In the genomic region with DNA sequence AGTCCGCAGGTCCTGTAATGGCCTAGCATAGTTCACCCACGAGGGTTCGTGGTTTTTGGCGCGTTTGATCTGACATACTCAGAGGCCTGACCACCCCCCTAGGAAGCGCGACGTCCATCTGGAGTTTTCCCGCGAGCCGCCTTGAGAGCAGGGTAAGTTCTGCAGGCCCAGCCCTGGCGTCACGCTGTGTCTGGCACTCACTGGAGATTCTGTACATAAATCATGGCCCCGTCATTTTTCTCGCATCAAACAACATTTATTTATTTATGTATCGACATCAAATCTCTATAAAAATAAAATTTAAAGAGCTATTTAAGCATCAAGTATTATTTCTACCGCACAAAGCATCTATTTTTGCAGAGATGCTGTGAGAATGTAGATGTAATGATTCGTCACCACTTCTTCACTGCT, we compare ENCODE assay signal across 8 cellular contexts. TPM values are rescaled to one million over a fixed set of nuclear protein-coding genes. Genes with fewer than 3 reads are reported as not detected.
DNase-seq lines count a peak whose midpoint lies in the region; ATAC-seq, FAIRE-seq and TF ChIP-seq lines count a peak whose summit lies in the region.

No MANE protein-coding gene starts in this region.

- H3K9me3 Mint-ChIP-seq in astrocyte (ENCODE audit: unreplicated experiment) = no peaks in the 10 kb centered on the region

- TF ChIP-seq EP300 in A549 (IDR thresholded peaks at IDR 0.05) (no peak), upper lobe of left lung (IDR thresholded peaks at IDR 0.05) (no peak)

- peak overlapping the region; percentile 74 for H2AFZ ChIP-seq in astrocyte (ENCODE audit: low read depth, low read length)

- peak overlapping the region; percentile 99 for H3K27ac Mint-ChIP-seq in astrocyte (ENCODE audit: unreplicated experiment)

- no peaks in the 10 kb centered on the region for H3K36me3 ChIP-seq in astrocyte (ENCODE audit: insufficient read depth, low read length)
- H3K36me3 ChIP-seq in liver (ENCODE audit: control insufficient read depth in 4 of 4, insufficient read depth in 3 of 4, low read depth in 1 of 4, low read length in 3 of 4) = peaks cover 0 to 4% (median under 1%) of the 10 kb centered on the region in 4 donors
- H3K36me3 ChIP-seq in upper lobe of left lung = peaks cover 0 to 8% (median 0%) of the 10 kb centered on the region in 4 donors

- H3K27me3 ChIP-seq in astrocyte (ENCODE audit: insufficient read depth, low read length) (no peaks in the 10 kb centered on the region), liver (ENCODE audit: control insufficient read depth in 4 of 4, insufficient read depth in 4 of 4, low read length in 3 of 4) (no peaks in the 10 kb centered on the region), upper lobe of left lung (no peaks in the 10 kb centered on the region)

- under 1% methylated on average over 10 of the region's 18 CpGs for WGBS in A549 (ENCODE audit: missing lambda C conversion rate)
- WGBS in liver = 1% methylated on average over 18 of the region's 18 CpGs
- 0 to 1% methylated on average over 13 to 18 of the region's 18 CpGs for WGBS in upper lobe of left lung, 2 donors

- DNase-seq in A549 (ENCODE audit: low read depth in 1 of 2, low spot score in 1 of 2) (no peak), astrocyte (ENCODE audit: low read depth) (no peak), upper lobe of left lung (no peak), NCI-H69 (lab: John Stamatoyannopoulos, UW) (no peak), Ammon's horn (ENCODE audit: low spot score) (no peak), NCI-H510A treated with DMSO at 0.1 percent for 48 hours (lab: John Stamatoyannopoulos, UW) (no peak)

- no peaks in the 10 kb centered on the region for H3K27me3 Mint-ChIP-seq in astrocyte (ENCODE audit: low read depth, unreplicated experiment)

- ATAC-seq in A549 = peak; percentile 14 to 37
- ATAC-seq in HG02798 (IDR thresholded peaks at IDR 0.05; ENCODE audit: poor library complexity, unreplicated experiment) = peak; percentile 1
- peak in 1 of 2 donors; percentile 2 for ATAC-seq in upper lobe of left lung (ENCODE audit: low FRiP score in 2 of 2)

- H3K4me2 ChIP-seq in A549 (peak overlapping the region; percentile 85), astrocyte (ENCODE audit: low read length) (peak overlapping the region; percentile 100)

- H3K27ac ChIP-seq in A549 (peak overlapping the region; percentile 95 to 98), astrocyte (ENCODE audit: low read depth, low read length) (peak overlapping the region; percentile 94), liver (ENCODE audit: low read depth in 1 of 2, low read length in 2 of 2) (peak overlapping the region; percentile 88 to 96), upper lobe of left lung (peak overlapping the region; percentile 95 to 98 (median 96))

- FAIRE-seq in A549 (lab: Jason Lieb, UNC) = no peak
- FAIRE-seq in astrocyte (lab: Jason Lieb, UNC) = no peak

- H4K20me1 ChIP-seq in astrocyte (ENCODE audit: insufficient read depth, low read length) = peaks cover 3% of the 10 kb centered on the region

- H3K4me3 ChIP-seq in A549 (peak overlapping the region; percentile 90), astrocyte (ENCODE audit: insufficient read depth, low read depth, low read length) (peak overlapping the region; percentile 74), liver (ENCODE audit: low read depth in 1 of 3, low read length in 3 of 3) (peak overlapping the region; percentile 64 to 92 (median 87)), upper lobe of left lung (peak overlapping the region; percentile 39 to 84 (median 80))

- peak overlapping the region; percentile 94 for H3K4me3 Mint-ChIP-seq in astrocyte (ENCODE audit: unreplicated experiment)

- H3K79me2 ChIP-seq in astrocyte (ENCODE audit: insufficient read depth, low read length) = peaks cover 28% of the 10 kb centered on the region

- TF ChIP-seq CTCF in A549 (IDR thresholded peaks at IDR 0.05) (no peak), astrocyte (IDR thresholded peaks at IDR 0.05; ENCODE audit: insufficient read depth, low read depth, low read length) (no peak), liver (IDR thresholded peaks at IDR 0.05; ENCODE audit: low read depth, low read length, missing input control) (no peak), upper lobe of left lung (IDR thresholded peaks at IDR 0.05) (no peak)

- TF ChIP-seq POLR2A in A549 (IDR thresholded peaks at IDR 0.05; ENCODE audit: low read length) (no peak), upper lobe of left lung (IDR thresholded peaks at IDR 0.05) (peak in 1 of 4 donors; percentile 10)

- H3K4me1 Mint-ChIP-seq in astrocyte (ENCODE audit: low read depth, unreplicated experiment) = peaks cover 11% of the 10 kb centered on the region

- CTCF ChIA-PET in A549 (lab: Yijun Ruan, JAX) = interaction anchor here (1.0 to 1.8 kb wide), 6 partner anchors 9 to 54 kb away, joined by 3 to 5 read pairs (median 4); no protein-coding TSS in a partner anchor

- no peak for TF ChIP-seq RAD21 in A549 (conservative IDR thresholded peaks at IDR 0.05 in 1 of 2, IDR thresholded peaks at IDR 0.05 in 1 of 2)
- no peak for TF ChIP-seq RAD21 in liver (IDR thresholded peaks at IDR 0.05)

- POLR2A ChIA-PET in A549 (lab: Yijun Ruan, JAX) = interaction anchor here (0.6 to 2.6 kb wide), 11 partner anchors 8 to 48 kb away, joined by 3 to 48 read pairs (median 8); a partner anchor contains a TSS

- H3K4me1 ChIP-seq in A549 (peaks cover 16% of the 10 kb centered on the region), astrocyte (ENCODE audit: insufficient read depth, low read length) (peaks cover 20% of the 10 kb centered on the region), liver (ENCODE audit: control insufficient read depth in 4 of 4, insufficient read depth in 4 of 4, low read length in 3 of 4) (peaks cover 12 to 33% (median 19%) of the 10 kb centered on the region in 4 donors), upper lobe of left lung (peaks cover 21 to 50% (median 26%) of the 10 kb centered on the region in 4 donors)

- no peaks in the 10 kb centered on the region for H3K9me3 ChIP-seq in A549
- no peaks in the 10 kb centered on the region for H3K9me3 ChIP-seq in astrocyte (ENCODE audit: insufficient read depth, low read depth, low read length)
- H3K9me3 ChIP-seq in liver (ENCODE audit: control insufficient read depth in 4 of 4, low read length in 3 of 4) = no peaks in the 10 kb centered on the region
- H3K9me3 ChIP-seq in upper lobe of left lung = no peaks in the 10 kb centered on the region

- H3K9ac ChIP-seq in astrocyte (ENCODE audit: low read length) = peak overlapping the region; percentile 92
- peak overlapping the region; percentile 43 to 83 for H3K9ac ChIP-seq in liver (ENCODE audit: low read depth in 1 of 2, low read length in 2 of 2)

- H3K36me3 Mint-ChIP-seq in astrocyte (ENCODE audit: low read depth, unreplicated experiment) = no peaks in the 10 kb centered on the region

TF ChIP-seq in A549, 52 proteins besides CTCF, POLR2A, EP300 and RAD21 (continues in another document):
- TF ChIP-seq, protein P1, sequence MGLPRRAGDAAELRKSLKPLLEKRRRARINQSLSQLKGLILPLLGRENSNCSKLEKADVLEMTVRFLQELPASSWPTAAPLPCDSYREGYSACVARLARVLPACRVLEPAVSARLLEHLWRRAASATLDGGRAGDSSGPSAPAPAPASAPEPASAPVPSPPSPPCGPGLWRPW (IDR thresholded peaks at IDR 0.05) = no peak

TF ChIP-seq in liver, 16 proteins besides CTCF, POLR2A, EP300 and RAD21 (continues in another document):
- TF ChIP-seq, protein P2, sequence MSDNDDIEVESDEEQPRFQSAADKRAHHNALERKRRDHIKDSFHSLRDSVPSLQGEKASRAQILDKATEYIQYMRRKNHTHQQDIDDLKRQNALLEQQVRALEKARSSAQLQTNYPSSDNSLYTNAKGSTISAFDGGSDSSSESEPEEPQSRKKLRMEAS (IDR thresholded peaks at IDR 0.05) = no peak
- no peak for TF ChIP-seq FOXA2 (IDR thresholded peaks at IDR 0.05)
- no peak for TF ChIP-seq SP1 (IDR thresholded peaks at IDR 0.05)
- TF ChIP-seq EGR1 (IDR thresholded peaks at IDR 0.05; ENCODE audit: low read depth in 2 of 2) = no peak

RNA-seq across cellular contexts. Expression of a gene that starts 0.4 kb away (rescaled TPM):
- polyA plus RNA-seq in A549 (2011; rRNA removed) (17.0 and 22.7 TPM in 2 replicates), A549 (2017; fragmentation: RNase III; extraction: RNeasy Plus Mini Kit Qiagen cat#74134 plus additional on column Dnase treatment) (29.7 to 35.0 TPM (median 32.5 TPM) in 3 replicates), liver (10 to 100 TPM in 1 of 2 donors, 1 to 10 TPM in 1; 2.8 to 14.1 TPM)
- polyA plus RNA-seq in A549 (2012; cell fraction: cytosol; rRNA removed) = 21.6 and 22.2 TPM in 2 replicates
- polyA plus RNA-seq in A549 (2012; cell fraction: nucleus; rRNA removed) = 73.3 and 77.6 TPM in 2 replicates
- 10.5 and 11.3 TPM in 2 replicates for polyA minus RNA-seq in A549 (2011; rRNA and poly(A)+ RNA removed)
- total RNA-seq in astrocyte (20.9 and 21.8 TPM in 2 replicates), liver (10 to 100 TPM in 1 of 2 donors, 1 to 10 TPM in 1; 9.6 to 12.3 TPM), upper lobe of left lung (10 to 100 TPM; 14.4 to 75.4 (median 34.1) TPM)

RNA-seq across cellular contexts. Expression of a gene that starts 17.6 kb away (rescaled TPM):
- polyA plus RNA-seq in A549 (2011; rRNA removed) (20.4 and 30.7 TPM in 2 replicates), A549 (2017; fragmentation: RNase III; extraction: RNeasy Plus Mini Kit Qiagen cat#74134 plus additional on column Dnase treatment) (21.8 to 23.2 TPM (median 23.1 TPM) in 3 replicates), liver (under 1 TPM; 0.10 to 0.14 TPM)
- 27.2 and 28.7 TPM in 2 replicates for polyA plus RNA-seq in A549 (2012; cell fraction: cytosol; rRNA removed)
- 20.4 and 25.4 TPM in 2 replicates for polyA plus RNA-seq in A549 (2012; cell fraction: nucleus; rRNA removed)
- polyA minus RNA-seq in A549 (2011; rRNA and poly(A)+ RNA removed) = 5.3 and 5.6 TPM in 2 replicates
- total RNA-seq in astrocyte (0.22 and 0.27 TPM in 2 replicates), liver (under 1 TPM in 1 of 2 donors, not detected in 1; 0.50 TPM), upper lobe of left lung (1 to 10 TPM in 5 of 6 donors, under 1 TPM in 1; 0.83 to 6.7 (median 2.9) TPM)

RNA-seq across cellular contexts. Expression of a gene that starts 21.1 kb away (rescaled TPM):
- polyA plus RNA-seq in A549 (2011; rRNA removed) (3,139 and 4,035 TPM in 2 replicates), A549 (2017; fragmentation: RNase III; extraction: RNeasy Plus Mini Kit Qiagen cat#74134 plus additional on column Dnase treatment) (2,466 to 2,717 TPM (median 2,590 TPM) in 3 replicates), liver (100 to 1,000 TPM; 310 to 913 TPM)
- polyA plus RNA-seq in A549 (2012; cell fraction: cytosol; rRNA removed) = 4,808 and 5,207 TPM in 2 replicates
- polyA plus RNA-seq in A549 (2012; cell fraction: nucleus; rRNA removed) = 3,506 and 3,565 TPM in 2 replicates
- 6,906 and 9,556 TPM in 2 replicates for polyA minus RNA-seq in A549 (2011; rRNA and poly(A)+ RNA removed)
- total RNA-seq in astrocyte (1,553 and 1,656 TPM in 2 replicates), liver (1,000 to 10,000 TPM in 1 of 2 donors, 100 to 1,000 TPM in 1; 967 to 2,255 TPM), upper lobe of left lung (1,000 to 10,000 TPM in 5 of 6 donors, 100 to 1,000 TPM in 1; 801 to 1,863 (median 1,196) TPM)

RNA-seq across cellular contexts. Expression of a gene that starts 38.3 kb away (rescaled TPM):
- polyA plus RNA-seq in A549 (2011; rRNA removed) = 10.9 and 11.1 TPM in 2 replicates
- polyA plus RNA-seq in A549 (2012; cell fraction: cytosol; rRNA removed) = 4.7 and 5.8 TPM in 2 replicates
- 7.5 and 7.7 TPM in 2 replicates for polyA plus RNA-seq in A549 (2012; cell fraction: nucleus; rRNA removed)
- polyA plus RNA-seq in A549 (2017; fragmentation: RNase III; extraction: RNeasy Plus Mini Kit Qiagen cat#74134 plus additional on column Dnase treatment) = 10.9 to 13.1 TPM (median 12.1 TPM) in 3 replicates
- polyA minus RNA-seq in A549 (2011; rRNA and poly(A)+ RNA removed) = 7.5 and 8.8 TPM in 2 replicates
- 6.5 and 7.3 TPM in 2 replicates for total RNA-seq in astrocyte
- 10 to 100 TPM in 1 of 2 donors, 1 to 10 TPM in 1; 8.7 to 11.4 TPM for total RNA-seq in liver
- polyA plus RNA-seq in liver = 1 to 10 TPM; 2.8 to 3.9 TPM
- total RNA-seq in upper lobe of left lung = 10 to 100 TPM; 12.3 to 47.1 (median 15.6) TPM
